Comparison of ENCODE assay signal across 8 cellular contexts in genomic region chr17:45740553-45741330, GRCh38. TPM values are rescaled to one million over a fixed set of nuclear protein-coding genes. Genes with fewer than 3 reads are reported as not detected.
DNase-seq lines count a peak whose midpoint lies in the region; ATAC-seq and FAIRE-seq lines count a peak whose summit lies in the region.

No MANE protein-coding gene starts in this region.

- H3K27me3 Mint-ChIP-seq in effector memory CD8-positive, alpha-beta T cell: peaks cover 28 to 81% of the 10 kb centered on the region in 2 donors
- H3K27me3 Mint-ChIP-seq in natural killer cell treated with Interleukin-12 subunit alpha and Interleukin-12 subunit beta and Interleukin-15 and Interleukin-18, amount 100 ng/mL, for 72 hours: peaks cover 28% of the 10 kb centered on the region in 2 donors

- FAIRE-seq in HTR-8/SVneo (lab: Jason Lieb, UNC): peak; percentile 51

- ATAC-seq in effector memory CD8-positive, alpha-beta T cell (replicated peaks): no peak
- peak; percentile 61 to 79 for ATAC-seq in natural killer cell treated with Interleukin-12 subunit alpha and Interleukin-12 subunit beta and Interleukin-15 and Interleukin-18, amount 100 ng/mL, for 72 hours

- no peak overlapping the region for H3K27ac Mint-ChIP-seq in effector memory CD8-positive, alpha-beta T cell
- peak overlapping the region in 1 of 2 donors; percentile 57 for H3K27ac Mint-ChIP-seq in natural killer cell treated with Interleukin-12 subunit alpha and Interleukin-12 subunit beta and Interleukin-15 and Interleukin-18, amount 100 ng/mL, for 72 hours

- H3K36me3 Mint-ChIP-seq in effector memory CD8-positive, alpha-beta T cell (ENCODE audit: insufficient read depth): no peaks in the 10 kb centered on the region
- H3K36me3 Mint-ChIP-seq in natural killer cell treated with Interleukin-12 subunit alpha and Interleukin-12 subunit beta and Interleukin-15 and Interleukin-18, amount 100 ng/mL, for 72 hours: no peaks in the 10 kb centered on the region

- DNase-seq in DMS53 (lab: John Stamatoyannopoulos, UW): peak; percentile 69
- DNase-seq in HTR-8/SVneo (ENCODE audit: insufficient read length, low spot score): peak; percentile 67
- peak; percentile 41 for DNase-seq in RPMI7951 (ENCODE audit: low read depth)
- DNase-seq in effector memory CD8-positive, alpha-beta T cell: no peak
- no peak for DNase-seq in natural killer cell treated with Interleukin-12 subunit alpha and Interleukin-12 subunit beta and Interleukin-15 and Interleukin-18, amount 100 ng/mL, for 72 hours (ENCODE audit: low spot score)
- no peak for DNase-seq in NCI-H1105 (lab: John Stamatoyannopoulos, UW)
- no peak for DNase-seq in NCI-H187 (lab: John Stamatoyannopoulos, UW)
- no peak for DNase-seq in cortex of kidney (lab: John Stamatoyannopoulos, UW)

- no peaks in the 10 kb centered on the region for H3K9me3 Mint-ChIP-seq in effector memory CD8-positive, alpha-beta T cell
- H3K9me3 Mint-ChIP-seq in natural killer cell treated with Interleukin-12 subunit alpha and Interleukin-12 subunit beta and Interleukin-15 and Interleukin-18, amount 100 ng/mL, for 72 hours: no peaks in the 10 kb centered on the region

- H3K4me3 Mint-ChIP-seq in effector memory CD8-positive, alpha-beta T cell: peak overlapping the region; percentile 1 to 34
- H3K4me3 Mint-ChIP-seq in natural killer cell treated with Interleukin-12 subunit alpha and Interleukin-12 subunit beta and Interleukin-15 and Interleukin-18, amount 100 ng/mL, for 72 hours: no peak overlapping the region

- H3K4me1 Mint-ChIP-seq in effector memory CD8-positive, alpha-beta T cell (ENCODE audit: low read depth in 2 of 2): peaks cover 4 to 6% of the 10 kb centered on the region in 2 donors
- no peaks in the 10 kb centered on the region for H3K4me1 Mint-ChIP-seq in natural killer cell treated with Interleukin-12 subunit alpha and Interleukin-12 subunit beta and Interleukin-15 and Interleukin-18, amount 100 ng/mL, for 72 hours (ENCODE audit: low read depth in 2 of 2)

RNA-seq across cellular contexts. Expression of gene CRHR1, which starts 43.4 kb away (rescaled TPM):
- total RNA-seq in RPMI7951 (2014; rRNA removed; shearing (Covaris generic)): not detected in 2 replicates
- total RNA-seq in natural killer cell treated with Interleukin-12 subunit alpha and Interleukin-12 subunit beta and Interleukin-15 and Interleukin-18, amount 100 ng/mL, for 72 hours: not detected

Comparison
In these comparisons a context has a peak if more than half of its experiments do, and no peak if none do; other contexts are left out.
1. DNase-seq: peak in DMS53 (single experiment), HTR-8/SVneo (single experiment) and RPMI7951 (single experiment); none in effector memory CD8-positive, alpha-beta T cell (0 of 3), natural killer cell treated with Interleukin-12 subunit alpha and Interleukin-12 subunit beta and Interleukin-15 and Interleukin-18, amount 100 ng/mL, for 72 hours (single experiment), NCI-H1105 (single experiment), NCI-H187 (0 of 2) and cortex of kidney (single experiment).